1 cellular context compared by ENCODE assay signal in the genomic region with DNA sequence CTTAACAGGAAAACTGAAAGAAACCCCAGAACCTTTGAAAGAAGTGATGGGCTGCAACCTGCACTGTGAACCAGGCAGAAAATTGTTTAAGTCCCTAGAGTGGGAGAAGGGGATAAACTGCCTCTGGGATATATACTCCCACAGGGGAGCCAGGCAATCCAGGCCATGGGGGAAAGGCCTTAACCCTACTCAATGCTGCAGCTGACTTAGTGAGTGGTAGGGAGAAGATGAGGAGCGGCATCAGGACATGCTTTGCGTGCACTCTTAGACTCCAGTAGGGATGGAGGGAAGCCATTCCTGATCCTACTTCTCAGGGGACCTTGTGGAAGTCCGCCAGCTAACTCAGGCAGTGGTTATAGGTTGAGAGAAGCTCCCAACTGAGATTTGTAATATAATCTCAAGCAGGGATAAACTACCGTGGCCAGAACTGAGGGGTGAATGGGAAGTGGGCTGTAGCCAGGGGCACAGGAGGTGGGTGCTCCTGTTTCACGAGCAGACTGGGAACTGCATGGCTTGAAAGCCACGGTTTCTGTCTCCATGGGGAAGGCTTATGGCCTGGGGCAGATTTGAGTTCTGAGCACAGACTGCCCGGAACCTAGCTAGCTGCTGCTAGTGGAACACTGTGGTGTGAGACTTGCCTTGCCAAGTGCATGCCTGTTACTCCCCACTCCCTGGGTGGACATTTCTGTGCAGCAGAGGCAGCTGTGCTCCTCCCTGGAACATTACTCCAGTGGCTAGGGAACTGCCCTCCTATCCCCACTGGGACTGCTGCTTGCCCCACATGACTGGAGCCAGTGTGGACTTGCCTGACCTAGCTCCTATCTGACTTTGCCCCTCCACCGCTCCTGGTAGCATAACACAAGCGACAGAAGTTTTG.
TF ChIP-seq lines count a peak whose summit lies in the region.

No MANE protein-coding gene starts in this region.

TF ChIP-seq in GM12878, 131 proteins besides CTCF, POLR2A, EP300 and RAD21:
- TF ChIP-seq EZH2 (IDR thresholded peaks at IDR 0.05; ENCODE audit: borderline replicate concordance, control insufficient read depth, low read depth, low read length) (no peak), JUND (IDR thresholded peaks at IDR 0.05; ENCODE audit: low read depth, low read length) (no peak), ZBED1 (IDR thresholded peaks at IDR 0.05; ENCODE audit: borderline replicate concordance) (no peak), EED (IDR thresholded peaks at IDR 0.05; ENCODE audit: low read depth) (no peak), CEBPB (IDR thresholded peaks at IDR 0.05; ENCODE audit: borderline replicate concordance in 1 of 2, low read depth in 2 of 2, low read length in 2 of 2) (no peak), CBFB (IDR thresholded peaks at IDR 0.05; ENCODE audit: low read depth) (no peak), NBN (IDR thresholded peaks at IDR 0.05) (no peak), POLR2AphosphoS5 (IDR thresholded peaks at IDR 0.05; ENCODE audit: low read length) (no peak), CEBPZ (IDR thresholded peaks at IDR 0.05; ENCODE audit: low read depth, low read length) (no peak), E4F1 (IDR thresholded peaks at IDR 0.05; ENCODE audit: borderline replicate concordance, partially characterized antibody) (no peak)
- TF ChIP-seq, protein P1, sequence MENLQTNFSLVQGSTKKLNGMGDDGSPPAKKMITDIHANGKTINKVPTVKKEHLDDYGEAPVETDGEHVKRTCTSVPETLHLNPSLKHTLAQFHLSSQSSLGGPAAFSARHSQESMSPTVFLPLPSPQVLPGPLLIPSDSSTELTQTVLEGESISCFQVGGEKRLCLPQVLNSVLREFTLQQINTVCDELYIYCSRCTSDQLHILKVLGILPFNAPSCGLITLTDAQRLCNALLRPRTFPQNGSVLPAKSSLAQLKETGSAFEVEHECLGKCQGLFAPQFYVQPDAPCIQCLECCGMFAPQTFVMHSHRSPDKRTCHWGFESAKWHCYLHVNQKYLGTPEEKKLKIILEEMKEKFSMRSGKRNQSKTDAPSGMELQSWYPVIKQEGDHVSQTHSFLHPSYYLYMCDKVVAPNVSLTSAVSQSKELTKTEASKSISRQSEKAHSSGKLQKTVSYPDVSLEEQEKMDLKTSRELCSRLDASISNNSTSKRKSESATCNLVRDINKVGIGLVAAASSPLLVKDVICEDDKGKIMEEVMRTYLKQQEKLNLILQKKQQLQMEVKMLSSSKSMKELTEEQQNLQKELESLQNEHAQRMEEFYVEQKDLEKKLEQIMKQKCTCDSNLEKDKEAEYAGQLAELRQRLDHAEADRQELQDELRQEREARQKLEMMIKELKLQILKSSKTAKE (IDR thresholded peaks at IDR 0.05; ENCODE audit: low read depth, poor library complexity, severe bottlenecking), result no peak
